In genomic region chr2:128396946-128397345, GRCh38 we compare ENCODE assay signal across 20 cellular contexts.
"Had no signal": no experiment of that assay in that cellular context is flagged by ENCODE, and none has a peak within 500 bp of the region (broad histone marks: within the 10 kb centered on the region; RNA-seq: fewer than 3 reads in every experiment).

No MANE protein-coding gene starts in this region.

- H3K4me3 Mint-ChIP-seq: activated CD8-positive, alpha-beta memory T cell treated with anti-CD3 and anti-CD28 coated beads, Interleukin-2, amount 10 ng/mL, durations not matched to agents 7 days and 5 days; activated naive CD4-positive, alpha-beta T cell treated with anti-CD3 and anti-CD28 coated beads, Interleukin-2, amount 10 ng/mL, durations not matched to agents 7 days and 5 days; activated T-cell treated with anti-CD3 and anti-CD28 coated beads, Interleukin-2, amount 50 U/mL, for 24 hours; naive thymus-derived CD4-positive, alpha-beta T cell; T-cell had no signal

- H3K36me3 ChIP-seq: gastrocnemius medialis, heart left ventricle, neutrophil, tibial nerve had no signal

- H3K4me1 Mint-ChIP-seq: activated CD8-positive, alpha-beta memory T cell treated with anti-CD3 and anti-CD28 coated beads, Interleukin-2, amount 10 ng/mL, durations not matched to agents 7 days and 5 days; activated naive CD4-positive, alpha-beta T cell treated with anti-CD3 and anti-CD28 coated beads, Interleukin-2, amount 10 ng/mL, durations not matched to agents 7 days and 5 days had no signal

- H3K9me3 ChIP-seq: gastrocnemius medialis, neutrophil, tibial nerve had no signal

- H3K4me3 ChIP-seq: gastrocnemius medialis, heart left ventricle, tibial nerve had no signal

- ATAC-seq: activated CD8-positive, alpha-beta memory T cell treated with anti-CD3 and anti-CD28 coated beads, Interleukin-2, amount 10 ng/mL, durations not matched to agents 7 days and 5 days; gastrocnemius medialis; heart left ventricle; left lobe of liver; naive thymus-derived CD4-positive, alpha-beta T cell; T-cell had no signal

- H3K4me1 ChIP-seq: gastrocnemius medialis, heart left ventricle, tibial nerve had no signal

- FAIRE-seq: islet of Langerhans had no signal

- H3K36me3 Mint-ChIP-seq: activated CD8-positive, alpha-beta memory T cell treated with anti-CD3 and anti-CD28 coated beads, Interleukin-2, amount 10 ng/mL, durations not matched to agents 7 days and 5 days; activated naive CD4-positive, alpha-beta T cell treated with anti-CD3 and anti-CD28 coated beads, Interleukin-2, amount 10 ng/mL, durations not matched to agents 7 days and 5 days; naive thymus-derived CD4-positive, alpha-beta T cell; T-cell had no signal

- H3K27ac Mint-ChIP-seq: activated CD8-positive, alpha-beta memory T cell treated with anti-CD3 and anti-CD28 coated beads, Interleukin-2, amount 10 ng/mL, durations not matched to agents 7 days and 5 days; activated naive CD4-positive, alpha-beta T cell treated with anti-CD3 and anti-CD28 coated beads, Interleukin-2, amount 10 ng/mL, durations not matched to agents 7 days and 5 days; activated T-cell treated with anti-CD3 and anti-CD28 coated beads, Interleukin-2, amount 50 U/mL, for 24 hours; naive thymus-derived CD4-positive, alpha-beta T cell; T-cell had no signal

- DNase-seq: activated CD4-positive, alpha-beta T cell treated with anti-CD3 and anti-CD28 coated beads for 1 hour; activated CD4-positive, alpha-beta T cell treated with anti-CD3 and anti-CD28 coated beads, Interleukin-2, amount 50 U/mL, for 48 hours; activated CD8-positive, alpha-beta memory T cell treated with anti-CD3 and anti-CD28 coated beads, Interleukin-2, amount 10 ng/mL, durations not matched to agents 7 days and 5 days; activated naive CD4-positive, alpha-beta T cell treated with anti-CD3 and anti-CD28 coated beads, Interleukin-2, amount 10 ng/mL, durations not matched to agents 7 days and 5 days; activated T-cell treated with anti-CD3 and anti-CD28 coated beads, Interleukin-2, amount 50 U/mL, for 24 hours; central memory CD4-positive, alpha-beta T cell; cortex of kidney; effector memory CD4-positive, alpha-beta T cell; gastrocnemius medialis; heart left ventricle; naive thymus-derived CD4-positive, alpha-beta T cell; stimulated activated CD4-positive, alpha-beta T cell treated with anti-CD3 and anti-CD28 coated beads, Interleukin-4, amount 100 ng/mL, for 24 hours; stimulated activated naive CD4-positive, alpha-beta T cell; substantia nigra; T1000 had no signal

- H3K27ac ChIP-seq: gastrocnemius medialis, heart left ventricle, neutrophil, tibial nerve had no signal

- H3K9me3 Mint-ChIP-seq: activated naive CD4-positive, alpha-beta T cell treated with anti-CD3 and anti-CD28 coated beads, Interleukin-2, amount 10 ng/mL, durations not matched to agents 7 days and 5 days; activated T-cell treated with anti-CD3 and anti-CD28 coated beads, Interleukin-2, amount 50 U/mL, for 24 hours; T-cell had no signal

- H3K27me3 ChIP-seq: gastrocnemius medialis, heart left ventricle, neutrophil, tibial nerve had no signal
